Comparison of ENCODE assay signal across 19 cellular contexts in the genomic region with DNA sequence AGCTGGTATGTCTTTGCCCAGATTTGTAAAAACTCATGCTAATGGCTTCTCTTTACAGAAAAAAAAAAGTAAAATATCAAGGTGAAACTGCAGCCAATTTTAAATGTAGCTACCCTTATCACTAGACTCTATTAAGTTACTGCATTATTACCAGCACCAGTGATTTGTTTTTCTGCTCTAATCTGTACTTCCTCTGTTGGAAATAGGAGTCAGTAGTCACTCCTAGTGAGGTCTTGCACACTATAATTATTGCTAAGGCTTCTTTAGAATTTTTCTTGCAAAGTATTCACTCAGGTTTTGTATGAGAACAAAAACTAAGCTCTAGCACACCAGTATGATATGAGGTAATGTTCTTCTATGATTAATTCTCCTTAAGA.
"Had no signal": no experiment of that assay in that cellular context is flagged by ENCODE, and none has a peak within 500 bp of the region (broad histone marks: within the 10 kb centered on the region; RNA-seq: fewer than 3 reads in every experiment).

No MANE protein-coding gene starts in this region.

- H3K27ac Mint-ChIP-seq: nephron progenitor cell; stimulated activated naive B cell treated with anti-CD40 and anti-IgM and Interleukin-4, amounts not matched to agents 10 μg/mL and 1 μg/mL and 100 μg/mL, for 72 hours; stimulated activated naive CD8-positive, alpha-beta T cell treated with anti-CD3 and anti-CD28 coated beads, Interleukin-15, Interleukin-2, amounts not matched to agents 100 ng/mL and 50 ng/mL, for 24 hours had no signal

- H3K27ac ChIP-seq: dorsolateral prefrontal cortex, epithelial cell of prostate, gastrocnemius medialis, left lung, thoracic aorta, upper lobe of left lung had no signal

- H3K4me1 Mint-ChIP-seq: naive thymus-derived CD8-positive, alpha-beta T cell; nephron progenitor cell; stimulated activated naive B cell treated with anti-CD40 and anti-IgM and Interleukin-4, amounts not matched to agents 10 μg/mL and 1 μg/mL and 100 μg/mL, for 72 hours had no signal

- H3K36me3 Mint-ChIP-seq: naive thymus-derived CD8-positive, alpha-beta T cell; stimulated activated naive B cell treated with anti-CD40 and anti-IgM and Interleukin-4, amounts not matched to agents 10 μg/mL and 1 μg/mL and 100 μg/mL, for 72 hours had no signal

- H3K27me3 Mint-ChIP-seq: stimulated activated naive B cell treated with anti-CD40 and anti-IgM and Interleukin-4, amounts not matched to agents 10 μg/mL and 1 μg/mL and 100 μg/mL, for 72 hours; stimulated activated naive CD8-positive, alpha-beta T cell treated with anti-CD3 and anti-CD28 coated beads, Interleukin-15, Interleukin-2, amounts not matched to agents 100 ng/mL and 50 ng/mL, for 24 hours had no signal

- H3K4me3 Mint-ChIP-seq: naive thymus-derived CD8-positive, alpha-beta T cell; nephron progenitor cell; stimulated activated naive B cell treated with anti-CD40 and anti-IgM and Interleukin-4, amounts not matched to agents 10 μg/mL and 1 μg/mL and 100 μg/mL, for 72 hours; stimulated activated naive CD8-positive, alpha-beta T cell treated with anti-CD3 and anti-CD28 coated beads, Interleukin-15, Interleukin-2, amounts not matched to agents 100 ng/mL and 50 ng/mL, for 24 hours had no signal

- DNase-seq: dorsolateral prefrontal cortex; effector CD4-positive, alpha-beta T cell; foreskin fibroblast; gastrocnemius medialis; head of caudate nucleus; kidney; left cardiac atrium; left lung; mesendoderm; naive thymus-derived CD8-positive, alpha-beta T cell; nephron progenitor cell; occipital lobe; pancreas; stimulated activated CD4-positive, alpha-beta T cell treated with anti-CD3 and anti-CD28 coated beads, Interleukin-2, amount 100 ng/mL, for 48 hours; stimulated activated naive B cell treated with anti-CD40 and anti-IgM and Interleukin-4, amounts not matched to agents 10 μg/mL and 1 μg/mL and 100 μg/mL, for 72 hours; upper lobe of left lung had no signal
